Comparison of ENCODE assay signal across 10 cellular contexts in genomic region chr14:35337074-35337556, GRCh38. TPM values are rescaled to one million over a fixed set of nuclear protein-coding genes. Genes with fewer than 3 reads are reported as not detected.
DNase-seq lines count a peak whose midpoint lies in the region; ATAC-seq and TF ChIP-seq lines count a peak whose summit lies in the region.
"Had no signal": no experiment of that assay in that cellular context is flagged by ENCODE, and none has a peak within 500 bp of the region (broad histone marks: within the 10 kb centered on the region; RNA-seq: fewer than 3 reads in every experiment).

No MANE protein-coding gene starts in this region.

- peaks cover 57% of the 10 kb centered on the region for H3F3A ChIP-seq in PC-9 (ENCODE audit: insufficient read depth, low read depth)

- intact Hi-C loops in PC-9 (cut with micrococcal nuclease; ENCODE audit: unreplicated experiment) = loop anchor here (5.0 kb wide), 1 partner anchor 35 kb away; no protein-coding TSS in a partner anchor

- DNase-seq in PC-9 (no peak), NCI-H2107 (lab: John Stamatoyannopoulos, UW) (no peak), medulla oblongata (ENCODE audit: extremely low spot score) (no peak), hippocampal formation (lab: John Stamatoyannopoulos, UW) (no peak)
- no peak for DNase-seq in effector memory CD8-positive, alpha-beta T cell
- DNase-seq in activated CD4-positive, CD25-positive, alpha-beta regulatory T cell treated with anti-CD3 and anti-CD28 coated beads, Interleukin-2, amount 50 U/mL, for 72 hours = no peak
- DNase-seq: effector CD8-positive, alpha-beta T cell; EL had no signal

- no peaks in the 10 kb centered on the region for H3K9me3 Mint-ChIP-seq in effector memory CD8-positive, alpha-beta T cell

- BruUV-seq in PC-9 (replicated peaks; lab: Mats Ljungman, UMichigan) = no TSS peak

- H3K4me2 ChIP-seq in PC-9 = peak overlapping the region; percentile 70

- peak overlapping the region; percentile 65 to 97 for H3K27ac Mint-ChIP-seq in effector memory CD8-positive, alpha-beta T cell

- peaks cover 18 to 33% of the 10 kb centered on the region in 2 donors for H3K4me1 Mint-ChIP-seq in effector memory CD8-positive, alpha-beta T cell (ENCODE audit: low read depth in 2 of 2)

- no peak overlapping the region for H3K4me3 Mint-ChIP-seq in effector memory CD8-positive, alpha-beta T cell

- peaks cover 80% of the 10 kb centered on the region for H3K4me1 ChIP-seq in PC-9 (replicated peaks; ENCODE audit: insufficient read depth)
- H3K4me1 ChIP-seq in mucosa of stomach (ENCODE audit: control insufficient read depth, insufficient read depth, low read length) = peaks cover 92% of the 10 kb centered on the region

- peaks cover 3% of the 10 kb centered on the region for H3K36me3 Mint-ChIP-seq in effector memory CD8-positive, alpha-beta T cell (ENCODE audit: insufficient read depth)

- no peak for TF ChIP-seq CTCF in PC-9 (conservative IDR thresholded peaks at IDR 0.05)

- H3K4me3 ChIP-seq in PC-9 = no peak overlapping the region
- H3K4me3 ChIP-seq in mucosa of stomach (ENCODE audit: low read length) = no peak overlapping the region

- H4K20me1 ChIP-seq in PC-9 (ENCODE audit: insufficient read depth) = no peaks in the 10 kb centered on the region

- H3K27ac ChIP-seq in PC-9 = peak overlapping the region; percentile 92
- H3K27ac ChIP-seq in temporal lobe (ENCODE audit: low read depth, low read length) = peak overlapping the region; percentile 14

- no peaks in the 10 kb centered on the region for H3K9me2 ChIP-seq in PC-9 (ENCODE audit: insufficient read depth)

- no peaks in the 10 kb centered on the region for H3K27me3 ChIP-seq in PC-9 (ENCODE audit: insufficient read depth, low read depth)
- H3K27me3 ChIP-seq in mucosa of stomach (ENCODE audit: control insufficient read depth, insufficient read depth, low read length) = no peaks in the 10 kb centered on the region

- no peaks in the 10 kb centered on the region for H3K27me3 Mint-ChIP-seq in effector memory CD8-positive, alpha-beta T cell

- POLR2A ChIA-PET in PC-9 (lab: Charles Lee; ENCODE audit: unreplicated experiment) = interaction anchor here (0.6 to 0.9 kb wide), 2 partner anchors 44 to 67 kb away, joined by 3 to 5 read pairs; no protein-coding TSS in a partner anchor

- H3K9me3 ChIP-seq in PC-9 (ENCODE audit: insufficient read depth, low read depth) = no peaks in the 10 kb centered on the region
- H3K9me3 ChIP-seq in mucosa of stomach (ENCODE audit: control insufficient read depth, low read length) = no peaks in the 10 kb centered on the region

- peak overlapping the region; percentile 58; the same call in 1 of the 2 replicates for H2AFZ ChIP-seq in PC-9

- CTCF ChIA-PET in PC-9 (lab: Charles Lee) = no interaction called here

- H3K79me2 ChIP-seq in PC-9 (ENCODE audit: low read depth) = no peaks in the 10 kb centered on the region

- no peak for ATAC-seq in effector memory CD8-positive, alpha-beta T cell (replicated peaks)

- H3K36me3 ChIP-seq in PC-9 (ENCODE audit: low read depth) (no peaks in the 10 kb centered on the region), mucosa of stomach (ENCODE audit: control insufficient read depth, insufficient read depth, low read length) (no peaks in the 10 kb centered on the region)

- peak overlapping the region; percentile 68 for H3K9ac ChIP-seq in mucosa of stomach (ENCODE audit: low read length)

RNA-seq across cellular contexts. Expression of gene PSMA6, which starts 44.9 kb away (rescaled TPM):
- 118 and 188 TPM in 2 replicates for total RNA-seq in PC-9 (2021)
- total RNA-seq in temporal lobe = 136 TPM
